Comparison of ENCODE assay signal across 1 cellular context in genomic region chr17:40303009-40303657, GRCh38.
TF ChIP-seq lines count a peak whose summit lies in the region.

No MANE protein-coding gene starts in this region.

TF ChIP-seq in HEK293, 187 proteins besides CTCF, POLR2A, EP300 and RAD21 (continued from another document):
- TF ChIP-seq, protein P1, sequence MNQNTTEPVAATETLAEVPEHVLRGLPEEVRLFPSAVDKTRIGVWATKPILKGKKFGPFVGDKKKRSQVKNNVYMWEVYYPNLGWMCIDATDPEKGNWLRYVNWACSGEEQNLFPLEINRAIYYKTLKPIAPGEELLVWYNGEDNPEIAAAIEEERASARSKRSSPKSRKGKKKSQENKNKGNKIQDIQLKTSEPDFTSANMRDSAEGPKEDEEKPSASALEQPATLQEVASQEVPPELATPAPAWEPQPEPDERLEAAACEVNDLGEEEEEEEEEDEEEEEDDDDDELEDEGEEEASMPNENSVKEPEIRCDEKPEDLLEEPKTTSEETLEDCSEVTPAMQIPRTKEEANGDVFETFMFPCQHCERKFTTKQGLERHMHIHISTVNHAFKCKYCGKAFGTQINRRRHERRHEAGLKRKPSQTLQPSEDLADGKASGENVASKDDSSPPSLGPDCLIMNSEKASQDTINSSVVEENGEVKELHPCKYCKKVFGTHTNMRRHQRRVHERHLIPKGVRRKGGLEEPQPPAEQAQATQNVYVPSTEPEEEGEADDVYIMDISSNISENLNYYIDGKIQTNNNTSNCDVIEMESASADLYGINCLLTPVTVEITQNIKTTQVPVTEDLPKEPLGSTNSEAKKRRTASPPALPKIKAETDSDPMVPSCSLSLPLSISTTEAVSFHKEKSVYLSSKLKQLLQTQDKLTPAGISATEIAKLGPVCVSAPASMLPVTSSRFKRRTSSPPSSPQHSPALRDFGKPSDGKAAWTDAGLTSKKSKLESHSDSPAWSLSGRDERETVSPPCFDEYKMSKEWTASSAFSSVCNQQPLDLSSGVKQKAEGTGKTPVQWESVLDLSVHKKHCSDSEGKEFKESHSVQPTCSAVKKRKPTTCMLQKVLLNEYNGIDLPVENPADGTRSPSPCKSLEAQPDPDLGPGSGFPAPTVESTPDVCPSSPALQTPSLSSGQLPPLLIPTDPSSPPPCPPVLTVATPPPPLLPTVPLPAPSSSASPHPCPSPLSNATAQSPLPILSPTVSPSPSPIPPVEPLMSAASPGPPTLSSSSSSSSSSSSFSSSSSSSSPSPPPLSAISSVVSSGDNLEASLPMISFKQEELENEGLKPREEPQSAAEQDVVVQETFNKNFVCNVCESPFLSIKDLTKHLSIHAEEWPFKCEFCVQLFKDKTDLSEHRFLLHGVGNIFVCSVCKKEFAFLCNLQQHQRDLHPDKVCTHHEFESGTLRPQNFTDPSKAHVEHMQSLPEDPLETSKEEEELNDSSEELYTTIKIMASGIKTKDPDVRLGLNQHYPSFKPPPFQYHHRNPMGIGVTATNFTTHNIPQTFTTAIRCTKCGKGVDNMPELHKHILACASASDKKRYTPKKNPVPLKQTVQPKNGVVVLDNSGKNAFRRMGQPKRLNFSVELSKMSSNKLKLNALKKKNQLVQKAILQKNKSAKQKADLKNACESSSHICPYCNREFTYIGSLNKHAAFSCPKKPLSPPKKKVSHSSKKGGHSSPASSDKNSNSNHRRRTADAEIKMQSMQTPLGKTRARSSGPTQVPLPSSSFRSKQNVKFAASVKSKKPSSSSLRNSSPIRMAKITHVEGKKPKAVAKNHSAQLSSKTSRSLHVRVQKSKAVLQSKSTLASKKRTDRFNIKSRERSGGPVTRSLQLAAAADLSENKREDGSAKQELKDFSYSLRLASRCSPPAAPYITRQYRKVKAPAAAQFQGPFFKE (tag by site-specific recombination; IDR thresholded peaks at IDR 0.05; ENCODE audit: borderline replicate concordance): no peak
- TF ChIP-seq ZNF302 (tag by site-specific recombination; IDR thresholded peaks at IDR 0.05; ENCODE audit: low read depth) (no peak), ZNF792 (tag by site-specific recombination; IDR thresholded peaks at IDR 0.05) (no peak), ZNF138 (tag by site-specific recombination; IDR thresholded peaks at IDR 0.05; ENCODE audit: borderline replicate concordance) (no peak), YY2 (tag by site-specific recombination; IDR thresholded peaks at IDR 0.05) (no peak)
- TF ChIP-seq, protein P2, sequence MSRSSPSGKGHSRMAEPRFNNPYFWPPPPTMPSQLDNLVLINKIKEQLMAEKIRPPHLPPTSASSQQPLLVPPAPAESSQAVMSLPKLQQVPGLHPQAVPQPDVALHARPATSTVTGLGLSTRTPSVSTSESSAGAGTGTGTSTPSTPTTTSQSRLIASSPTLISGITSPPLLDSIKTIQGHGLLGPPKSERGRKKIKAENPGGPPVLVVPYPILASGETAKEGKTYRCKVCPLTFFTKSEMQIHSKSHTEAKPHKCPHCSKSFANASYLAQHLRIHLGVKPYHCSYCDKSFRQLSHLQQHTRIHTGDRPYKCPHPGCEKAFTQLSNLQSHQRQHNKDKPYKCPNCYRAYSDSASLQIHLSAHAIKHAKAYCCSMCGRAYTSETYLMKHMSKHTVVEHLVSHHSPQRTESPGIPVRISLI (tag by site-specific recombination; IDR thresholded peaks at IDR 0.05): no peak
